Comparison of ENCODE assay signal across 1 cellular context in the genomic region with DNA sequence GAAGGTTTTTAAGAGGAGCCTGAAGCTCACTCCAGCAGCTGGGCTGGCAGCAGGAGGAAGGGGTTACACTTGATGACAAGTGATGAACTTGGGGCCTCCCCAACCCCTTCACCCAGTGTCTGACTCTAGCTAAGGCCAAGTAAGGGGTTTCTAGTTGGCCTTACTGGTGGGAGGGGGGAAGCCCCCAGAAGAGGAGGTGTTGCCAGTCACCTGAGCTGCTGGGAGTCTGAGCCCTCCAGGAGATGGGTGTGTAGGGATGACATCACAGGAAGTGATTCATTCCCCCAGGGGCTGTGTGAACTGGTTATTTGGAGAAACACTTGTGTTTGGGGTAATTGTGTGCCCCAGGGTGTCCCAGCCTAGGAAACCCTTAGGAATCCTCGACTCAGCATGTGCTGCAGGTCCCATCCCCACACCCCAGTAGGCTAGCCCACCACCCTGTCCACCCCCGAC.
A peak's percentile ranks its signal among the peaks of the same experiment; 100 is the strongest.
TF ChIP-seq lines count a peak whose summit lies in the region.

No MANE protein-coding gene starts in this region.

TF ChIP-seq in HEK293, 187 proteins besides CTCF, POLR2A, EP300 and RAD21 (continued from another document and continues in another):
- TF ChIP-seq ZNF280C (tag by site-specific recombination; IDR thresholded peaks at IDR 0.05): no peak
- TF ChIP-seq ZNF660 (tag by site-specific recombination; IDR thresholded peaks at IDR 0.05): 0 out of 2 replicates have a peak, but pooled peaks have one; percentile 55
- TF ChIP-seq ZNF555 (tag by site-specific recombination; conservative IDR thresholded peaks at IDR 0.05): no peak
- TF ChIP-seq ZBTB8A (tag by site-specific recombination; IDR thresholded peaks at IDR 0.05): 0 out of 2 replicates have a peak, but pooled peaks have one; percentile 15
- TF ChIP-seq ZNF529 (tag by site-specific recombination; IDR thresholded peaks at IDR 0.05; ENCODE audit: insufficient replicate concordance): no peak
- no peak for TF ChIP-seq ZNF544 (tag by site-specific recombination; IDR thresholded peaks at IDR 0.05)
- TF ChIP-seq ZNF792 (tag by site-specific recombination; IDR thresholded peaks at IDR 0.05): no peak
- TF ChIP-seq ZNF2 (tag by site-specific recombination; IDR thresholded peaks at IDR 0.05): no peak
- TF ChIP-seq ZNF133 (tag by site-specific recombination; IDR thresholded peaks at IDR 0.05): no peak
- no peak for TF ChIP-seq ZNF404 (tag by site-specific recombination; IDR thresholded peaks at IDR 0.05)
- TF ChIP-seq ZBTB7A (tag by site-specific recombination; IDR thresholded peaks at IDR 0.05; ENCODE audit: low read depth): no peak
- TF ChIP-seq ZSCAN16 (tag by site-specific recombination; IDR thresholded peaks at IDR 0.05): no peak
- TF ChIP-seq PRDM2 (tag by site-specific recombination; IDR thresholded peaks at IDR 0.05; ENCODE audit: borderline replicate concordance): no peak
- no peak for TF ChIP-seq ZNF292 (tag by site-specific recombination; IDR thresholded peaks at IDR 0.05; ENCODE audit: borderline replicate concordance, low read depth)
- TF ChIP-seq KLF7 (tag by site-specific recombination; IDR thresholded peaks at IDR 0.05; ENCODE audit: borderline replicate concordance): peak; percentile 59; the same call in 1 of the 2 replicates
- TF ChIP-seq ZNF121 (tag by site-specific recombination; IDR thresholded peaks at IDR 0.05): no peak
- no peak for TF ChIP-seq ZNF548 (tag by site-specific recombination; IDR thresholded peaks at IDR 0.05)
- no peak for TF ChIP-seq ZNF202 (tag by site-specific recombination; IDR thresholded peaks at IDR 0.05; ENCODE audit: borderline replicate concordance)
- TF ChIP-seq ZXDB (tag by site-specific recombination; IDR thresholded peaks at IDR 0.05): peak; percentile 84
- no peak for TF ChIP-seq ZNF837 (tag by site-specific recombination; IDR thresholded peaks at IDR 0.05)
- TF ChIP-seq, protein P1, sequence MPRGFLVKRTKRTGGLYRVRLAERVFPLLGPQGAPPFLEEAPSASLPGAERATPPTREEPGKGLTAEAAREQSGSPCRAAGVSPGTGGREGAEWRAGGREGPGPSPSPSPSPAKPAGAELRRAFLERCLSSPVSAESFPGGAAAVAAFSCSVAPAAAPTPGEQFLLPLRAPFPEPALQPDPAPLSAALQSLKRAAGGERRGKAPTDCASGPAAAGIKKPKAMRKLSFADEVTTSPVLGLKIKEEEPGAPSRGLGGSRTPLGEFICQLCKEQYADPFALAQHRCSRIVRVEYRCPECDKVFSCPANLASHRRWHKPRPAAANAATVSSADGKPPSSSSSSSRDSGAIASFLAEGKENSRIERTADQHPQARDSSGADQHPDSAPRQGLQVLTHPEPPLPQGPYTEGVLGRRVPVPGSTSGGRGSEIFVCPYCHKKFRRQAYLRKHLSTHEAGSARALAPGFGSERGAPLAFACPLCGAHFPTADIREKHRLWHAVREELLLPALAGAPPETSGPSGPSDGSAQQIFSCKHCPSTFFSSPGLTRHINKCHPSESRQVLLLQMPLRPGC (tag by site-specific recombination; IDR thresholded peaks at IDR 0.05): peak; percentile 91
- TF ChIP-seq, protein P2, sequence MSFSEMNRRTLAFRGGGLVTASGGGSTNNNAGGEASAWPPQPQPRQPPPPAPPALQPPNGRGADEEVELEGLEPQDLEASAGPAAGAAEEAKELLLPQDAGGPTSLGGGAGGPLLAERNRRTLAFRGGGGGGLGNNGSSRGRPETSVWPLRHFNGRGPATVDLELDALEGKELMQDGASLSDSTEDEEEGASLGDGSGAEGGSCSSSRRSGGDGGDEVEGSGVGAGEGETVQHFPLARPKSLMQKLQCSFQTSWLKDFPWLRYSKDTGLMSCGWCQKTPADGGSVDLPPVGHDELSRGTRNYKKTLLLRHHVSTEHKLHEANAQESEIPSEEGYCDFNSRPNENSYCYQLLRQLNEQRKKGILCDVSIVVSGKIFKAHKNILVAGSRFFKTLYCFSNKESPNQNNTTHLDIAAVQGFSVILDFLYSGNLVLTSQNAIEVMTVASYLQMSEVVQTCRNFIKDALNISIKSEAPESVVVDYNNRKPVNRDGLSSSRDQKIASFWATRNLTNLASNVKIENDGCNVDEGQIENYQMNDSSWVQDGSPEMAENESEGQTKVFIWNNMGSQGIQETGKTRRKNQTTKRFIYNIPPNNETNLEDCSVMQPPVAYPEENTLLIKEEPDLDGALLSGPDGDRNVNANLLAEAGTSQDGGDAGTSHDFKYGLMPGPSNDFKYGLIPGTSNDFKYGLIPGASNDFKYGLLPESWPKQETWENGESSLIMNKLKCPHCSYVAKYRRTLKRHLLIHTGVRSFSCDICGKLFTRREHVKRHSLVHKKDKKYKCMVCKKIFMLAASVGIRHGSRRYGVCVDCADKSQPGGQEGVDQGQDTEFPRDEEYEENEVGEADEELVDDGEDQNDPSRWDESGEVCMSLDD (tag by site-specific recombination; IDR thresholded peaks at IDR 0.05): peak; percentile 62; the same call in 1 of the 2 replicates
- TF ChIP-seq ZBTB20 (tag by site-specific recombination; IDR thresholded peaks at IDR 0.05): no peak; the same call in 1 of the 2 replicates
- no peak for TF ChIP-seq ZNF571 (tag by site-specific recombination; IDR thresholded peaks at IDR 0.05)
- peak; percentile 93 for TF ChIP-seq ZBTB48 (tag by site-specific recombination; IDR thresholded peaks at IDR 0.05)
- peak; percentile 54; the same call in 1 of the 2 replicates for TF ChIP-seq ZFP69B (tag by site-specific recombination; IDR thresholded peaks at IDR 0.05)
- TF ChIP-seq ZNF658 (tag by site-specific recombination; IDR thresholded peaks at IDR 0.05): no peak
- TF ChIP-seq, protein P3, sequence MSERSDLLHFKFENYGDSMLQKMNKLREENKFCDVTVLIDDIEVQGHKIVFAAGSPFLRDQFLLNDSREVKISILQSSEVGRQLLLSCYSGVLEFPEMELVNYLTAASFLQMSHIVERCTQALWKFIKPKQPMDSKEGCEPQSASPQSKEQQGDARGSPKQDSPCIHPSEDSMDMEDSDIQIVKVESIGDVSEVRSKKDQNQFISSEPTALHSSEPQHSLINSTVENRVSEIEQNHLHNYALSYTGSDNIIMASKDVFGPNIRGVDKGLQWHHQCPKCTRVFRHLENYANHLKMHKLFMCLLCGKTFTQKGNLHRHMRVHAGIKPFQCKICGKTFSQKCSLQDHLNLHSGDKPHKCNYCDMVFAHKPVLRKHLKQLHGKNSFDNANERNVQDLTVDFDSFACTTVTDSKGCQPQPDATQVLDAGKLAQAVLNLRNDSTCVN (tag by site-specific recombination; optimal IDR thresholded peaks at IDR 0.05): no peak
- TF ChIP-seq ZNF423 (tag by site-specific recombination; IDR thresholded peaks at IDR 0.05): no peak
- no peak for TF ChIP-seq ZNF433 (tag by site-specific recombination; IDR thresholded peaks at IDR 0.05; ENCODE audit: low read depth)
- TF ChIP-seq, protein P4, sequence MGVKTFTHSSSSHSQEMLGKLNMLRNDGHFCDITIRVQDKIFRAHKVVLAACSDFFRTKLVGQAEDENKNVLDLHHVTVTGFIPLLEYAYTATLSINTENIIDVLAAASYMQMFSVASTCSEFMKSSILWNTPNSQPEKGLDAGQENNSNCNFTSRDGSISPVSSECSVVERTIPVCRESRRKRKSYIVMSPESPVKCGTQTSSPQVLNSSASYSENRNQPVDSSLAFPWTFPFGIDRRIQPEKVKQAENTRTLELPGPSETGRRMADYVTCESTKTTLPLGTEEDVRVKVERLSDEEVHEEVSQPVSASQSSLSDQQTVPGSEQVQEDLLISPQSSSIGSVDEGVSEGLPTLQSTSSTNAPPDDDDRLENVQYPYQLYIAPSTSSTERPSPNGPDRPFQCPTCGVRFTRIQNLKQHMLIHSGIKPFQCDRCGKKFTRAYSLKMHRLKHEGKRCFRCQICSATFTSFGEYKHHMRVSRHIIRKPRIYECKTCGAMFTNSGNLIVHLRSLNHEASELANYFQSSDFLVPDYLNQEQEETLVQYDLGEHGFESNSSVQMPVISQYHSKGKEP (tag by site-specific recombination; IDR thresholded peaks at IDR 0.05): no peak
- TF ChIP-seq SP2 (tag by site-specific recombination; IDR thresholded peaks at IDR 0.05): peak; percentile 24; the same call in 1 of the 2 replicates
- TF ChIP-seq ZNF114 (tag by site-specific recombination; IDR thresholded peaks at IDR 0.05): no peak
- TF ChIP-seq KLF8 (tag by site-specific recombination; IDR thresholded peaks at IDR 0.05): peak; percentile 89
- TF ChIP-seq, protein P5, sequence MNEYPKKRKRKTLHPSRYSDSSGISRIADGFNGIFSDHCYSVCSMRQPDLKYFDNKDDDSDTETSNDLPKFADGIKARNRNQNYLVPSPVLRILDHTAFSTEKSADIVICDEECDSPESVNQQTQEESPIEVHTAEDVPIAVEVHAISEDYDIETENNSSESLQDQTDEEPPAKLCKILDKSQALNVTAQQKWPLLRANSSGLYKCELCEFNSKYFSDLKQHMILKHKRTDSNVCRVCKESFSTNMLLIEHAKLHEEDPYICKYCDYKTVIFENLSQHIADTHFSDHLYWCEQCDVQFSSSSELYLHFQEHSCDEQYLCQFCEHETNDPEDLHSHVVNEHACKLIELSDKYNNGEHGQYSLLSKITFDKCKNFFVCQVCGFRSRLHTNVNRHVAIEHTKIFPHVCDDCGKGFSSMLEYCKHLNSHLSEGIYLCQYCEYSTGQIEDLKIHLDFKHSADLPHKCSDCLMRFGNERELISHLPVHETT (tag by site-specific recombination; IDR thresholded peaks at IDR 0.05): peak; percentile 87
- no peak for TF ChIP-seq SALL2 (tag by site-specific recombination; IDR thresholded peaks at IDR 0.05; ENCODE audit: borderline replicate concordance)
- TF ChIP-seq, protein P6, sequence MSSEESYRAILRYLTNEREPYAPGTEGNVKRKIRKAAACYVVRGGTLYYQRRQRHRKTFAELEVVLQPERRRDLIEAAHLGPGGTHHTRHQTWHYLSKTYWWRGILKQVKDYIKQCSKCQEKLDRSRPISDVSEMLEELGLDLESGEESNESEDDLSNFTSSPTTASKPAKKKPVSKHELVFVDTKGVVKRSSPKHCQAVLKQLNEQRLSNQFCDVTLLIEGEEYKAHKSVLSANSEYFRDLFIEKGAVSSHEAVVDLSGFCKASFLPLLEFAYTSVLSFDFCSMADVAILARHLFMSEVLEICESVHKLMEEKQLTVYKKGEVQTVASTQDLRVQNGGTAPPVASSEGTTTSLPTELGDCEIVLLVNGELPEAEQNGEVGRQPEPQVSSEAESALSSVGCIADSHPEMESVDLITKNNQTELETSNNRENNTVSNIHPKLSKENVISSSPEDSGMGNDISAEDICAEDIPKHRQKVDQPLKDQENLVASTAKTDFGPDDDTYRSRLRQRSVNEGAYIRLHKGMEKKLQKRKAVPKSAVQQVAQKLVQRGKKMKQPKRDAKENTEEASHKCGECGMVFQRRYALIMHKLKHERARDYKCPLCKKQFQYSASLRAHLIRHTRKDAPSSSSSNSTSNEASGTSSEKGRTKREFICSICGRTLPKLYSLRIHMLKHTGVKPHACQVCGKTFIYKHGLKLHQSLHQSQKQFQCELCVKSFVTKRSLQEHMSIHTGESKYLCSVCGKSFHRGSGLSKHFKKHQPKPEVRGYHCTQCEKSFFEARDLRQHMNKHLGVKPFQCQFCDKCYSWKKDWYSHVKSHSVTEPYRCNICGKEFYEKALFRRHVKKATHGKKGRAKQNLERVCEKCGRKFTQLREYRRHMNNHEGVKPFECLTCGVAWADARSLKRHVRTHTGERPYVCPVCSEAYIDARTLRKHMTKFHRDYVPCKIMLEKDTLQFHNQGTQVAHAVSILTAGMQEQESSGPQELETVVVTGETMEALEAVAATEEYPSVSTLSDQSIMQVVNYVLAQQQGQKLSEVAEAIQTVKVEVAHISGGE (tag by site-specific recombination; conservative IDR thresholded peaks at IDR 0.05; ENCODE audit: low read depth): no peak
- no peak for TF ChIP-seq ZNF223 (tag by site-specific recombination; IDR thresholded peaks at IDR 0.05)
